Comparison of ENCODE assay signal across 1 cellular context in genomic region chr18:3619222-3619621, GRCh38.
TF ChIP-seq lines count a peak whose summit lies in the region.

No MANE protein-coding gene starts in this region.

TF ChIP-seq in K562, 482 proteins besides CTCF, POLR2A, EP300 and RAD21 (continued from another document):
- no peak for TF ChIP-seq ZBTB5 (IDR thresholded peaks at IDR 0.05)
